In the genomic region with DNA sequence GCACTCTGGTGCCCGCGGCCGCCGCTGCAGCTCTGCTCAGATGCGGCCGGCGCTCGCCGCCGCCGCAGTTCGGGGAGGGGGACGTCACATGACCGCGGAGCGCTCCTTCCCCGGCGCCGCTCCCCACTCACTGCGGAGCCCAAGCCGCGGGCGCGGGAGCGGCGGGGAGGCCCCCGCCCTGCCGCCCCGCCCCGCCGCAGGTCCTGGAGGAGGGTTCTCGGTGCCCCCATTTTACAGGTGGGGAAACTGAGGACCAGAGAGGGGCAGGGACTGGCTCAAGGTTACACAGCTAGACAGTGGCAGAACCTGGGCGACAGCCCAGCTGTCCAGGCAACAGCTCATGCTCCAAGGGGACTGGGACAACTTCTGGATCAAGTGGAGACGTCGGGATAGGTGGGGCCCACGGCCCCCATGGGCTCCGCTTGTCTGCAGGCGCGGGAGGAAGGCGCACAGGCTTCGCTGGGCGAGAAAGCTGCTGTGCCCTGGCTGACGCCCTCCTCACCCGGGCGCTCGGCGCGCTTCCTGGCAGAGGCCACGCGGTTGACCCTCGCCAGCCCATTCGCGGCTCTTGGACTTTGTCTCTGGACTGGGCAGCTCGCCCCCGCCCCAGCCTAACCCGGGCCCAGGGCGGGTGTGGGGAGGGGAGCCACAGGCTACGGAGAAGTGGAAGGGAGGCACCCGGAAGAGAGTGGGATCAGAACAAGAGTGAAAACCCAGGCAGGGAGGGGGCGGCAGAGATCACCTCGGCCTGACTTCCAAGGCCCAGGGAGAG, we compare ENCODE assay signal across 1 cellular context.
TF ChIP-seq lines count a peak whose summit lies in the region.

Gene RAP1GAP, minus strand, starts transcription at position 71 of the 772 bp plus-strand sequence. CDS start 49,325 bp downstream, outside the sequence.

TF ChIP-seq in HepG2, 621 proteins besides CTCF, POLR2A, EP300 and RAD21 (continued from another document and continues in another):
- TF ChIP-seq, protein P1, sequence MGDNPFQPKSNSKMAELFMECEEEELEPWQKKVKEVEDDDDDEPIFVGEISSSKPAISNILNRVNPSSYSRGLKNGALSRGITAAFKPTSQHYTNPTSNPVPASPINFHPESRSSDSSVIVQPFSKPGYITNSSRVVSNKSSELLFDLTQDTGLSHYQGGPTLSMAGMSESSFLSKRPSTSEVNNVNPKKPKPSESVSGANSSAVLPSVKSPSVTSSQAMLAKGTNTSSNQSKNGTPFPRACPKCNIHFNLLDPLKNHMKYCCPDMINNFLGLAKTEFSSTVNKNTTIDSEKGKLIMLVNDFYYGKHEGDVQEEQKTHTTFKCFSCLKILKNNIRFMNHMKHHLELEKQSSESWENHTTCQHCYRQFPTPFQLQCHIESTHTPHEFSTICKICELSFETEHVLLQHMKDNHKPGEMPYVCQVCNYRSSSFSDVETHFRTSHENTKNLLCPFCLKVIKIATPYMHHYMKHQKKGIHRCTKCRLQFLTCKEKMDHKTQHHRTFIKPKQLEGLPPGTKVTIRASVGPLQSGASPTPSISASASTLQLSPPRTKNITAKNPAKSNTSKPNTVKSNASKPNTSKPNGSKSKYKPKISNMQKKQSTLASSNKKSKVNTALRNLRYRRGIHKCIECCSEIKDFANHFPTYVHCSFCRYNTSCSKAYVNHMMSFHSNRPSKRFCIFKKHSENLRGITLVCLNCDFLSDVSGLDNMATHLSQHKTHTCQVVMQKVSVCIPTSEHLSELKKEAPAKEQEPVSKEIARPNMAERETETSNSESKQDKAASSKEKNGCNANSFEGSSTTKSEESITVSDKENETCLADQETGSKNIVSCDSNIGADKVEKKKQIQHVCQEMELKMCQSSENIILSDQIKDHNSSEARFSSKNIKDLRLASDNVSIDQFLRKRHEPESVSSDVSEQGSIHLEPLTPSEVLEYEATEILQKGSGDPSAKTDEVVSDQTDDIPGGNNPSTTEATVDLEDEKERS (CRISPR knock-in tag; IDR thresholded peaks at IDR 0.05) = peak; percentile 71; the same call in 1 of the 2 replicates
- no peak for TF ChIP-seq EED (CRISPR knock-in tag; IDR thresholded peaks at IDR 0.05)
- peak; percentile 73; the same call in 1 of the 2 replicates for TF ChIP-seq ZNF567 (CRISPR knock-in tag; IDR thresholded peaks at IDR 0.05; ENCODE audit: borderline replicate concordance)
- peak; percentile 39; the same call in 1 of the 2 replicates for TF ChIP-seq CEBPG (CRISPR knock-in tag; IDR thresholded peaks at IDR 0.05)
- TF ChIP-seq, protein P2, sequence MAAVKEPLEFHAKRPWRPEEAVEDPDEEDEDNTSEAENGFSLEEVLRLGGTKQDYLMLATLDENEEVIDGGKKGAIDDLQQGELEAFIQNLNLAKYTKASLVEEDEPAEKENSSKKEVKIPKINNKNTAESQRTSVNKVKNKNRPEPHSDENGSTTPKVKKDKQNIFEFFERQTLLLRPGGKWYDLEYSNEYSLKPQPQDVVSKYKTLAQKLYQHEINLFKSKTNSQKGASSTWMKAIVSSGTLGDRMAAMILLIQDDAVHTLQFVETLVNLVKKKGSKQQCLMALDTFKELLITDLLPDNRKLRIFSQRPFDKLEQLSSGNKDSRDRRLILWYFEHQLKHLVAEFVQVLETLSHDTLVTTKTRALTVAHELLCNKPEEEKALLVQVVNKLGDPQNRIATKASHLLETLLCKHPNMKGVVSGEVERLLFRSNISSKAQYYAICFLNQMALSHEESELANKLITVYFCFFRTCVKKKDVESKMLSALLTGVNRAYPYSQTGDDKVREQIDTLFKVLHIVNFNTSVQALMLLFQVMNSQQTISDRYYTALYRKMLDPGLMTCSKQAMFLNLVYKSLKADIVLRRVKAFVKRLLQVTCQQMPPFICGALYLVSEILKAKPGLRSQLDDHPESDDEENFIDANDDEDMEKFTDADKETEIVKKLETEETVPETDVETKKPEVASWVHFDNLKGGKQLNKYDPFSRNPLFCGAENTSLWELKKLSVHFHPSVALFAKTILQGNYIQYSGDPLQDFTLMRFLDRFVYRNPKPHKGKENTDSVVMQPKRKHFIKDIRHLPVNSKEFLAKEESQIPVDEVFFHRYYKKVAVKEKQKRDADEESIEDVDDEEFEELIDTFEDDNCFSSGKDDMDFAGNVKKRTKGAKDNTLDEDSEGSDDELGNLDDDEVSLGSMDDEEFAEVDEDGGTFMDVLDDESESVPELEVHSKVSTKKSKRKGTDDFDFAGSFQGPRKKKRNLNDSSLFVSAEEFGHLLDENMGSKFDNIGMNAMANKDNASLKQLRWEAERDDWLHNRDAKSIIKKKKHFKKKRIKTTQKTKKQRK (IDR thresholded peaks at IDR 0.05; ENCODE audit: low read length) = no peak
- TF ChIP-seq ZC3H4 (CRISPR knock-in tag; IDR thresholded peaks at IDR 0.05; ENCODE audit: borderline replicate concordance) = no peak
- TF ChIP-seq, protein P3, sequence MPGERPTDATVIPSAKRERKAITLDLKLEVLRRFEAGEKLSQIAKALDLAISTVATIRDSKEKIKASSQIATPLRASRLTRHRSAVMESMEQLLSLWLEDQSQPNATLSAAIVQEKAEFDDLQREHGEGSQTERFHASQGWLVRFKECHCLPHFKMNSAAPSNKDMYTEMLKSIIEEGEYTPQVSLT (CRISPR knock-in tag; IDR thresholded peaks at IDR 0.05; ENCODE audit: borderline replicate concordance, low read depth) = no peak
- TF ChIP-seq ZKSCAN5 (CRISPR knock-in tag; IDR thresholded peaks at IDR 0.05) = 0 out of 2 replicates have a peak, but pooled peaks have one; percentile 21
- 0 out of 2 replicates have a peak, but pooled peaks have one; percentile 8 for TF ChIP-seq ZNF143 (CRISPR knock-in tag; IDR thresholded peaks at IDR 0.05)
- TF ChIP-seq AGO1 (IDR thresholded peaks at IDR 0.05; ENCODE audit: low read depth, low read length, poor library complexity, severe bottlenecking) = no peak
- TF ChIP-seq TIGD3 (CRISPR knock-in tag; IDR thresholded peaks at IDR 0.05; ENCODE audit: borderline replicate concordance) = peak; percentile 56; the same call in 1 of the 2 replicates
- no peak for TF ChIP-seq HNRNPK (IDR thresholded peaks at IDR 0.05; ENCODE audit: low read depth, low read length, poor library complexity, severe bottlenecking)
- no peak for TF ChIP-seq GPN1 (CRISPR knock-in tag; IDR thresholded peaks at IDR 0.05; ENCODE audit: borderline replicate concordance)
- TF ChIP-seq ZNF382 (CRISPR knock-in tag; IDR thresholded peaks at IDR 0.05; ENCODE audit: borderline replicate concordance) = no peak
- no peak for TF ChIP-seq NFRKB (IDR thresholded peaks at IDR 0.05)
- TF ChIP-seq KLF13 (CRISPR knock-in tag; IDR thresholded peaks at IDR 0.05) = no peak
- no peak for TF ChIP-seq ZNF562 (CRISPR knock-in tag; IDR thresholded peaks at IDR 0.05; ENCODE audit: borderline replicate concordance)
- peak; percentile 84; the same call in 1 of the 2 replicates for TF ChIP-seq ZNF296 (CRISPR knock-in tag; conservative IDR thresholded peaks at IDR 0.05)
- no peak; the same call in 1 of the 2 replicates for TF ChIP-seq ZNF703 (CRISPR knock-in tag; IDR thresholded peaks at IDR 0.05; ENCODE audit: borderline replicate concordance)
- TF ChIP-seq SYNCRIP (IDR thresholded peaks at IDR 0.05; ENCODE audit: insufficient read depth, low read depth, low read length) = no peak
- TF ChIP-seq MBD4 (IDR thresholded peaks at IDR 0.05; ENCODE audit: borderline replicate concordance, low read length) = no peak
- TF ChIP-seq DNMT3B (CRISPR knock-in tag; conservative IDR thresholded peaks at IDR 0.05) = peak; percentile 62; the same call in 1 of the 2 replicates
- peak; percentile 45 for TF ChIP-seq KMT2A (CRISPR knock-in tag; IDR thresholded peaks at IDR 0.05)
- TF ChIP-seq CHCHD3 (CRISPR knock-in tag; IDR thresholded peaks at IDR 0.05) = no peak
- 0 out of 2 replicates have a peak, but pooled peaks have one; percentile 20 for TF ChIP-seq MED13 (CRISPR knock-in tag; IDR thresholded peaks at IDR 0.05)
- TF ChIP-seq, protein P4, sequence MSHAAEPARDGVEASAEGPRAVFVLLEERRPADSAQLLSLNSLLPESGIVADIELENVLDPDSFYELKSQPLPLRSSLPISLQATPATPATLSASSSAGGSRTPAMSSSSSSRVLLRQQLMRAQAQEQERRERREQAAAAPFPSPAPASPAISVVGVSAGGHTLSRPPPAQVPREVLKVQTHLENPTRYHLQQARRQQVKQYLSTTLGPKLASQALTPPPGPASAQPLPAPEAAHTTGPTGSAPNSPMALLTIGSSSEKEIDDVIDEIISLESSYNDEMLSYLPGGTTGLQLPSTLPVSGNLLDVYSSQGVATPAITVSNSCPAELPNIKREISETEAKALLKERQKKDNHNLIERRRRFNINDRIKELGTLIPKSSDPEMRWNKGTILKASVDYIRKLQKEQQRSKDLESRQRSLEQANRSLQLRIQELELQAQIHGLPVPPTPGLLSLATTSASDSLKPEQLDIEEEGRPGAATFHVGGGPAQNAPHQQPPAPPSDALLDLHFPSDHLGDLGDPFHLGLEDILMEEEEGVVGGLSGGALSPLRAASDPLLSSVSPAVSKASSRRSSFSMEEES (CRISPR knock-in tag; IDR thresholded peaks at IDR 0.05) = peak; percentile 89
- TF ChIP-seq ZBTB8A (CRISPR knock-in tag; IDR thresholded peaks at IDR 0.05; ENCODE audit: borderline replicate concordance, low read depth) = no peak; the same call in 1 of the 2 replicates
- TF ChIP-seq, protein P5, sequence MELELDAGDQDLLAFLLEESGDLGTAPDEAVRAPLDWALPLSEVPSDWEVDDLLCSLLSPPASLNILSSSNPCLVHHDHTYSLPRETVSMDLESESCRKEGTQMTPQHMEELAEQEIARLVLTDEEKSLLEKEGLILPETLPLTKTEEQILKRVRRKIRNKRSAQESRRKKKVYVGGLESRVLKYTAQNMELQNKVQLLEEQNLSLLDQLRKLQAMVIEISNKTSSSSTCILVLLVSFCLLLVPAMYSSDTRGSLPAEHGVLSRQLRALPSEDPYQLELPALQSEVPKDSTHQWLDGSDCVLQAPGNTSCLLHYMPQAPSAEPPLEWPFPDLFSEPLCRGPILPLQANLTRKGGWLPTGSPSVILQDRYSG (CRISPR knock-in tag; IDR thresholded peaks at IDR 0.05) = no peak
- TF ChIP-seq ZNF784 (CRISPR knock-in tag; IDR thresholded peaks at IDR 0.05; ENCODE audit: borderline replicate concordance) = no peak
- peak; percentile 75; the same call in 1 of the 2 replicates for TF ChIP-seq HOXA5 (CRISPR knock-in tag; IDR thresholded peaks at IDR 0.05)
- TF ChIP-seq RXRA (CRISPR knock-in tag; IDR thresholded peaks at IDR 0.05) = peak; percentile 88
- TF ChIP-seq, protein P6, sequence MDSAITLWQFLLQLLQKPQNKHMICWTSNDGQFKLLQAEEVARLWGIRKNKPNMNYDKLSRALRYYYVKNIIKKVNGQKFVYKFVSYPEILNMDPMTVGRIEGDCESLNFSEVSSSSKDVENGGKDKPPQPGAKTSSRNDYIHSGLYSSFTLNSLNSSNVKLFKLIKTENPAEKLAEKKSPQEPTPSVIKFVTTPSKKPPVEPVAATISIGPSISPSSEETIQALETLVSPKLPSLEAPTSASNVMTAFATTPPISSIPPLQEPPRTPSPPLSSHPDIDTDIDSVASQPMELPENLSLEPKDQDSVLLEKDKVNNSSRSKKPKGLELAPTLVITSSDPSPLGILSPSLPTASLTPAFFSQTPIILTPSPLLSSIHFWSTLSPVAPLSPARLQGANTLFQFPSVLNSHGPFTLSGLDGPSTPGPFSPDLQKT (CRISPR knock-in tag; IDR thresholded peaks at IDR 0.05; ENCODE audit: borderline replicate concordance) = no peak
- peak; percentile 92 for TF ChIP-seq TBX2 (CRISPR knock-in tag; IDR thresholded peaks at IDR 0.05; ENCODE audit: borderline replicate concordance)
- no peak for TF ChIP-seq GPBP1L1 (CRISPR knock-in tag; IDR thresholded peaks at IDR 0.05)
- TF ChIP-seq, protein P7, sequence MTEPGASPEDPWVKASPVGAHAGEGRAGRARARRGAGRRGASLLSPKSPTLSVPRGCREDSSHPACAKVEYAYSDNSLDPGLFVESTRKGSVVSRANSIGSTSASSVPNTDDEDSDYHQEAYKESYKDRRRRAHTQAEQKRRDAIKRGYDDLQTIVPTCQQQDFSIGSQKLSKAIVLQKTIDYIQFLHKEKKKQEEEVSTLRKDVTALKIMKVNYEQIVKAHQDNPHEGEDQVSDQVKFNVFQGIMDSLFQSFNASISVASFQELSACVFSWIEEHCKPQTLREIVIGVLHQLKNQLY (CRISPR knock-in tag; IDR thresholded peaks at IDR 0.05) = peak; percentile 84
- TF ChIP-seq ZNF33B (CRISPR knock-in tag; IDR thresholded peaks at IDR 0.05) = peak; percentile 70; the same call in 1 of the 2 replicates
- TF ChIP-seq NCOR1 (IDR thresholded peaks at IDR 0.05; ENCODE audit: borderline replicate concordance, low read length) = no peak; the same call in 1 of the 2 replicates
- no peak for TF ChIP-seq ZNF136 (CRISPR knock-in tag; IDR thresholded peaks at IDR 0.05; ENCODE audit: low read depth)
- TF ChIP-seq CCAR2 (optimal IDR thresholded peaks at IDR 0.05; ENCODE audit: low read depth, low read length) = no peak
